In the genomic region with DNA sequence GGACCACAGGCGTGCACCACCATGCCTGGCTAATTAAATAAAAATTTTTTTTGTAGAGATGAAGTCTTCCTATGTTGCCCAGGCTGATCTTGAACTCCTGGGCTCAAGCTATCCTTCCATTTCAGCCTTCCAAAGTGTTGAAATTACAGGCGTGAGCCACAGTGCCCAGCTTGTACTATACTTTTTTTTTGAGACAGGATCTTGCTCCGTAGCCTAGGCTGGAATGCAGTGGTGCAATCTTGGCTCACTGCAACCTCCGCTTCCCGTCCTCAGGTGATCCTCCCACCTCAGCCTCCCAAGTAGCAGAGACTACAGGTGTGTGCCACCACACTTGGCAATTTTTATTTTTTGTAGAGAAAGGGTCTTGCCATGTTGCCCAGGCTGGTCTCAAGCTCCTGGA, we compare ENCODE assay signal across 17 cellular contexts.
"Had no signal": no experiment of that assay in that cellular context is flagged by ENCODE, and none has a peak within 500 bp of the region (broad histone marks: within the 10 kb centered on the region; RNA-seq: fewer than 3 reads in every experiment).

No MANE protein-coding gene starts in this region.

- H3K36me3 ChIP-seq: esophagus muscularis mucosa, heart right ventricle, left lung, lower lobe of right lung had no signal

- H3K9me3 ChIP-seq: esophagus muscularis mucosa, heart right ventricle, left lung, lower lobe of right lung, mucosa of descending colon had no signal

- H3K27ac ChIP-seq: coronary artery, dorsolateral prefrontal cortex, esophagus muscularis mucosa, foreskin keratinocyte, heart right ventricle, left lung, lower lobe of right lung had no signal

- ATAC-seq: foreskin keratinocyte, heart right ventricle, left cardiac atrium, left lung, left ventricle myocardium superior, lower lobe of right lung, mucosa of descending colon had no signal

- H3K4me3 ChIP-seq: coronary artery, dorsolateral prefrontal cortex, esophagus muscularis mucosa, heart right ventricle, left lung, lower lobe of right lung, mucosa of descending colon had no signal

- DNase-seq: dermis blood vessel endothelial cell; dorsolateral prefrontal cortex; effector CD4-positive, alpha-beta T cell; effector memory CD4-positive, alpha-beta T cell; foreskin keratinocyte; glutamatergic neuron; head of caudate nucleus; heart right ventricle; hippocampal formation; left cardiac atrium; left lung; left ventricle myocardium superior; lower lobe of right lung; mesenchymal stem cell; mucosa of descending colon had no signal

- H3K27me3 ChIP-seq: esophagus muscularis mucosa, foreskin keratinocyte, heart right ventricle, left lung had no signal
